ENCODE assay signal across 1 cellular context in the genomic region with DNA sequence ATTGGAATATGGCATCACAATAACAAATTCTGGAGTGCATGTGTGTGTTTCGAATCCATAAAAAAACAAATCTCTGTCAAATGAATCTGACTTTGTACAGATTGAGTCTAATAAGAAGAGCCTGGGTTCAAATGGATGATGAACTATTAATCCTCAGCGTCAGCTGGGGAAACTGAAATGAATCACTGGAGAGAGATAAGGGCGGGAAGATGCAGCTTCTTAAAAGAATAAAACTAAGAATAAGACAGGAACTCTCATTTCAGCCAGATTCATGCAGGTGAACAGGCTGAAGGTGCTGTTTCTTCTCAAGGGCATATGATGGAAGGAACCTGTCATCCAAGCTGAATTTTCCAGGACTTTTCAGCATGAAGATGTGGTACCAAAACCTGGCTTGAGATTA.
TF ChIP-seq lines count a peak whose summit lies in the region.

No MANE protein-coding gene starts in this region.

TF ChIP-seq in SK-N-SH, 30 proteins besides CTCF, POLR2A, EP300 and RAD21:
- TF ChIP-seq POLR2AphosphoS5 (IDR thresholded peaks at IDR 0.05; ENCODE audit: low read depth, low read length): no peak
